21 cellular contexts compared by ENCODE assay signal in genomic region chr7:80856769-80857168, GRCh38.
"Had no signal": no experiment of that assay in that cellular context is flagged by ENCODE, and none has a peak within 500 bp of the region (broad histone marks: within the 10 kb centered on the region; RNA-seq: fewer than 3 reads in every experiment).

No MANE protein-coding gene starts in this region.

- H3K27me3 Mint-ChIP-seq: activated naive CD8-positive, alpha-beta T cell treated with anti-CD3 and anti-CD28 coated beads for 36 hours; activated T-helper 17 cell treated with anti-CD3 and anti-CD28 coated beads, Interleukin-2, amount 50 U/mL, for 72 hours had no signal

- H3K36me3 Mint-ChIP-seq: activated naive CD8-positive, alpha-beta T cell treated with anti-CD3 and anti-CD28 coated beads for 36 hours; natural killer cell had no signal

- H3K9me3 Mint-ChIP-seq: activated naive CD8-positive, alpha-beta T cell treated with anti-CD3 and anti-CD28 coated beads for 36 hours; endodermal cell had no signal

- DNase-seq: activated CD4-positive, alpha-beta T cell treated with anti-CD3 and anti-CD28 coated beads for 1 hour; activated CD4-positive, alpha-beta T cell treated with anti-CD3 and anti-CD28 coated beads, Interleukin-2, amount 50 U/mL, for 1 hour; activated naive CD8-positive, alpha-beta T cell treated with anti-CD3 and anti-CD28 coated beads for 36 hours; activated T-cell treated with anti-CD3 and anti-CD28 coated beads, Interleukin-2, amount 50 U/mL, for 1 hour; cerebellar nuclear complex; endodermal cell; kidney; left lung; natural killer cell; pancreas; psoas muscle; right cardiac atrium; stimulated activated CD4-positive, alpha-beta T cell treated with anti-CD3 and anti-CD28 coated beads, Interleukin-12 subunit alpha, Interleukin-12 subunit beta, amount 100 ng/mL, for 4 hours; stimulated activated CD4-positive, alpha-beta T cell treated with anti-CD3 and anti-CD28 coated beads, Interleukin-4, amount 100 ng/mL, for 4 hours; stimulated activated naive CD8-positive, alpha-beta T cell treated with anti-CD3 and anti-CD28 coated beads, Interleukin-15, Interleukin-2, amounts not matched to agents 100 U/mL and 50 U/mL, for 24 hours; T-helper 9 cell; tibial artery had no signal

- H3K9me3 ChIP-seq: left lung, pancreas, psoas muscle, tibial artery had no signal

- H3K36me3 ChIP-seq: left lung, pancreas, tibial artery had no signal

- FAIRE-seq: bronchial epithelial cell, kidney, pancreas had no signal

- H3K4me3 Mint-ChIP-seq: activated naive CD8-positive, alpha-beta T cell treated with anti-CD3 and anti-CD28 coated beads for 36 hours; activated T-helper 17 cell treated with anti-CD3 and anti-CD28 coated beads, Interleukin-2, amount 50 U/mL, for 72 hours; endodermal cell; natural killer cell had no signal

- H3K27me3 ChIP-seq: left lung, tibial artery had no signal

- H3K27ac Mint-ChIP-seq: activated naive CD8-positive, alpha-beta T cell treated with anti-CD3 and anti-CD28 coated beads for 36 hours; activated T-helper 17 cell treated with anti-CD3 and anti-CD28 coated beads, Interleukin-2, amount 50 U/mL, for 72 hours; endodermal cell; natural killer cell had no signal

- ATAC-seq: activated T-helper 17 cell treated with anti-CD3 and anti-CD28 coated beads, Interleukin-2, amount 50 U/mL, for 72 hours; left lung; natural killer cell; pancreas; psoas muscle; right cardiac atrium; stimulated activated naive CD8-positive, alpha-beta T cell treated with anti-CD3 and anti-CD28 coated beads, Interleukin-15, Interleukin-2, amounts not matched to agents 100 U/mL and 50 U/mL, for 24 hours had no signal

- H3K27ac ChIP-seq: coronary artery, left lung, pancreas, psoas muscle had no signal

- H3K4me1 Mint-ChIP-seq: activated naive CD8-positive, alpha-beta T cell treated with anti-CD3 and anti-CD28 coated beads for 36 hours; activated T-helper 17 cell treated with anti-CD3 and anti-CD28 coated beads, Interleukin-2, amount 50 U/mL, for 72 hours; endodermal cell; natural killer cell had no signal

- H3K4me3 ChIP-seq: coronary artery, left lung, lung, pancreas, psoas muscle, tibial artery had no signal
